In genomic region chr11:125379565-125380343, GRCh38 we compare ENCODE assay signal across 1 cellular context.
TF ChIP-seq lines count a peak whose summit lies in the region.

No MANE protein-coding gene starts in this region.

TF ChIP-seq in GM23338, 12 proteins besides CTCF, POLR2A, EP300 and RAD21 (continued from another document):
- no peak for TF ChIP-seq ZNF462 (CRISPR knock-in tag; IDR thresholded peaks at IDR 0.05)
- no peak for TF ChIP-seq JUNB (IDR thresholded peaks at IDR 0.05; ENCODE audit: unreplicated experiment)
- no peak for TF ChIP-seq EZH2 (IDR thresholded peaks at IDR 0.05; ENCODE audit: low read depth, unreplicated experiment)
- no peak for TF ChIP-seq STAT1 (IDR thresholded peaks at IDR 0.05; ENCODE audit: unreplicated experiment)
- TF ChIP-seq ETS1 (IDR thresholded peaks at IDR 0.05) = no peak
